ENCODE assay signal across 1 cellular context in genomic region chr16:56608043-56608875, GRCh38.
A peak's percentile ranks its signal among the peaks of the same experiment; 100 is the strongest.
TF ChIP-seq lines count a peak whose summit lies in the region.

TSS of gene MT2A (plus strand) at chr16:56608584. CDS start at chr16:56608656, 72 bp downstream.

TF ChIP-seq in HEK293, 187 proteins besides CTCF, POLR2A, EP300 and RAD21 (continued from another document and continues in another):
- TF ChIP-seq REST (tag by site-specific recombination; IDR thresholded peaks at IDR 0.05), result no peak
- no peak for TF ChIP-seq TSHZ1 (tag by site-specific recombination; IDR thresholded peaks at IDR 0.05; ENCODE audit: borderline replicate concordance)
- TF ChIP-seq ZNF354C (tag by site-specific recombination; IDR thresholded peaks at IDR 0.05; ENCODE audit: borderline replicate concordance, low read depth), result no peak
- TF ChIP-seq ZNF24 (tag by site-specific recombination; IDR thresholded peaks at IDR 0.05), result no peak
- TF ChIP-seq ZBTB7A (tag by site-specific recombination; IDR thresholded peaks at IDR 0.05; ENCODE audit: low read depth), result no peak
- TF ChIP-seq ZNF561 (tag by site-specific recombination; IDR thresholded peaks at IDR 0.05; ENCODE audit: borderline replicate concordance), result peak; percentile 97
- peak; percentile 71; the same call in 1 of the 2 replicates for TF ChIP-seq KLF10 (tag by site-specific recombination; IDR thresholded peaks at IDR 0.05)
- TF ChIP-seq PRDM1 (tag by site-specific recombination; IDR thresholded peaks at IDR 0.05), result peak; percentile 39
- peak; percentile 44; the same call in 1 of the 2 replicates for TF ChIP-seq ZNF768 (tag by site-specific recombination; IDR thresholded peaks at IDR 0.05)
- no peak for TF ChIP-seq ZNF658 (tag by site-specific recombination; IDR thresholded peaks at IDR 0.05)
- TF ChIP-seq ZNF48 (tag by site-specific recombination; IDR thresholded peaks at IDR 0.05), result no peak
- TF ChIP-seq ZNF571 (tag by site-specific recombination; IDR thresholded peaks at IDR 0.05), result no peak
- TF ChIP-seq ZNF138 (tag by site-specific recombination; IDR thresholded peaks at IDR 0.05; ENCODE audit: borderline replicate concordance), result no peak
- TF ChIP-seq ZNF223 (tag by site-specific recombination; IDR thresholded peaks at IDR 0.05), result no peak
- no peak for TF ChIP-seq ZNF645 (tag by site-specific recombination; IDR thresholded peaks at IDR 0.05)
- TF ChIP-seq KLF17 (tag by site-specific recombination; IDR thresholded peaks at IDR 0.05), result no peak
- TF ChIP-seq ZNF114 (tag by site-specific recombination; IDR thresholded peaks at IDR 0.05), result no peak
- no peak for TF ChIP-seq GLI4 (tag by site-specific recombination; IDR thresholded peaks at IDR 0.05)
- TF ChIP-seq ZXDB (tag by site-specific recombination; IDR thresholded peaks at IDR 0.05), result 0 out of 2 replicates have a peak, but pooled peaks have one; percentile 8
- TF ChIP-seq ZNF626 (tag by site-specific recombination; IDR thresholded peaks at IDR 0.05), result no peak
- TF ChIP-seq ZNF776 (tag by site-specific recombination; IDR thresholded peaks at IDR 0.05; ENCODE audit: borderline replicate concordance), result no peak
- TF ChIP-seq ZNF302 (tag by site-specific recombination; IDR thresholded peaks at IDR 0.05; ENCODE audit: low read depth), result no peak
- TF ChIP-seq ZNF175 (tag by site-specific recombination; IDR thresholded peaks at IDR 0.05), result no peak
- TF ChIP-seq ZNF292 (tag by site-specific recombination; IDR thresholded peaks at IDR 0.05; ENCODE audit: borderline replicate concordance, low read depth), result no peak
- TF ChIP-seq ZNF518A (tag by site-specific recombination; conservative IDR thresholded peaks at IDR 0.05; ENCODE audit: low read depth), result no peak
- TF ChIP-seq BCL11B (tag by site-specific recombination; IDR thresholded peaks at IDR 0.05; ENCODE audit: low read depth), result no peak
- TF ChIP-seq ZNF214 (tag by site-specific recombination; IDR thresholded peaks at IDR 0.05; ENCODE audit: borderline replicate concordance), result no peak
- TF ChIP-seq ZNF692 (tag by site-specific recombination; IDR thresholded peaks at IDR 0.05), result no peak; the same call in 1 of the 2 replicates
- peak; percentile 81 for TF ChIP-seq ZFHX2 (tag by site-specific recombination; conservative IDR thresholded peaks at IDR 0.05)
- no peak for TF ChIP-seq ZNF837 (tag by site-specific recombination; IDR thresholded peaks at IDR 0.05)
- TF ChIP-seq ZNF704 (tag by site-specific recombination; IDR thresholded peaks at IDR 0.05), result no peak
- no peak for TF ChIP-seq MEIS1 (CRISPR knock-in tag; IDR thresholded peaks at IDR 0.05; ENCODE audit: borderline replicate concordance)
- TF ChIP-seq ZNF488 (tag by site-specific recombination; IDR thresholded peaks at IDR 0.05), result no peak
- no peak for TF ChIP-seq ZNF221 (tag by site-specific recombination; IDR thresholded peaks at IDR 0.05; ENCODE audit: borderline replicate concordance)
- TF ChIP-seq ZNF140 (tag by site-specific recombination; IDR thresholded peaks at IDR 0.05), result no peak
- TF ChIP-seq ZNF391 (tag by site-specific recombination; IDR thresholded peaks at IDR 0.05; ENCODE audit: borderline replicate concordance, low read depth), result no peak; the same call in 1 of the 2 replicates
- TF ChIP-seq SP3 (tag by site-specific recombination; IDR thresholded peaks at IDR 0.05), result peak; percentile 59; the same call in 1 of the 2 replicates
- no peak for TF ChIP-seq ZNF580 (tag by site-specific recombination; IDR thresholded peaks at IDR 0.05)
- TF ChIP-seq BCL6B (tag by site-specific recombination; IDR thresholded peaks at IDR 0.05), result no peak
- TF ChIP-seq GFI1B (tag by site-specific recombination; IDR thresholded peaks at IDR 0.05), result no peak
- peak; percentile 47 for TF ChIP-seq ZNF76 (tag by site-specific recombination; IDR thresholded peaks at IDR 0.05; ENCODE audit: borderline replicate concordance, low read depth)
- peak; percentile 36; the same call in 1 of the 2 replicates for TF ChIP-seq ZNF2 (tag by site-specific recombination; IDR thresholded peaks at IDR 0.05)
- TF ChIP-seq ZNF624 (tag by site-specific recombination; IDR thresholded peaks at IDR 0.05), result no peak
- TF ChIP-seq KLF1 (tag by site-specific recombination; IDR thresholded peaks at IDR 0.05), result peak; percentile 83
